In genomic region chr3:120364821-120365220, GRCh38 we compare ENCODE assay signal across 1 cellular context.
TF ChIP-seq lines count a peak whose summit lies in the region.

No MANE protein-coding gene starts in this region.

TF ChIP-seq in HepG2, 621 proteins besides CTCF, POLR2A, EP300 and RAD21:
- TF ChIP-seq, protein P1, sequence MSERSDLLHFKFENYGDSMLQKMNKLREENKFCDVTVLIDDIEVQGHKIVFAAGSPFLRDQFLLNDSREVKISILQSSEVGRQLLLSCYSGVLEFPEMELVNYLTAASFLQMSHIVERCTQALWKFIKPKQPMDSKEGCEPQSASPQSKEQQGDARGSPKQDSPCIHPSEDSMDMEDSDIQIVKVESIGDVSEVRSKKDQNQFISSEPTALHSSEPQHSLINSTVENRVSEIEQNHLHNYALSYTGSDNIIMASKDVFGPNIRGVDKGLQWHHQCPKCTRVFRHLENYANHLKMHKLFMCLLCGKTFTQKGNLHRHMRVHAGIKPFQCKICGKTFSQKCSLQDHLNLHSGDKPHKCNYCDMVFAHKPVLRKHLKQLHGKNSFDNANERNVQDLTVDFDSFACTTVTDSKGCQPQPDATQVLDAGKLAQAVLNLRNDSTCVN (CRISPR knock-in tag; IDR thresholded peaks at IDR 0.05; ENCODE audit: borderline replicate concordance) = no peak
- TF ChIP-seq, protein P2, sequence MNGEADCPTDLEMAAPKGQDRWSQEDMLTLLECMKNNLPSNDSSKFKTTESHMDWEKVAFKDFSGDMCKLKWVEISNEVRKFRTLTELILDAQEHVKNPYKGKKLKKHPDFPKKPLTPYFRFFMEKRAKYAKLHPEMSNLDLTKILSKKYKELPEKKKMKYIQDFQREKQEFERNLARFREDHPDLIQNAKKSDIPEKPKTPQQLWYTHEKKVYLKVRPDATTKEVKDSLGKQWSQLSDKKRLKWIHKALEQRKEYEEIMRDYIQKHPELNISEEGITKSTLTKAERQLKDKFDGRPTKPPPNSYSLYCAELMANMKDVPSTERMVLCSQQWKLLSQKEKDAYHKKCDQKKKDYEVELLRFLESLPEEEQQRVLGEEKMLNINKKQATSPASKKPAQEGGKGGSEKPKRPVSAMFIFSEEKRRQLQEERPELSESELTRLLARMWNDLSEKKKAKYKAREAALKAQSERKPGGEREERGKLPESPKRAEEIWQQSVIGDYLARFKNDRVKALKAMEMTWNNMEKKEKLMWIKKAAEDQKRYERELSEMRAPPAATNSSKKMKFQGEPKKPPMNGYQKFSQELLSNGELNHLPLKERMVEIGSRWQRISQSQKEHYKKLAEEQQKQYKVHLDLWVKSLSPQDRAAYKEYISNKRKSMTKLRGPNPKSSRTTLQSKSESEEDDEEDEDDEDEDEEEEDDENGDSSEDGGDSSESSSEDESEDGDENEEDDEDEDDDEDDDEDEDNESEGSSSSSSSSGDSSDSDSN (CRISPR knock-in tag; IDR thresholded peaks at IDR 0.05) = no peak
- no peak for TF ChIP-seq ZNF431 (CRISPR knock-in tag; IDR thresholded peaks at IDR 0.05; ENCODE audit: borderline replicate concordance, low read depth)
- TF ChIP-seq, protein P3, sequence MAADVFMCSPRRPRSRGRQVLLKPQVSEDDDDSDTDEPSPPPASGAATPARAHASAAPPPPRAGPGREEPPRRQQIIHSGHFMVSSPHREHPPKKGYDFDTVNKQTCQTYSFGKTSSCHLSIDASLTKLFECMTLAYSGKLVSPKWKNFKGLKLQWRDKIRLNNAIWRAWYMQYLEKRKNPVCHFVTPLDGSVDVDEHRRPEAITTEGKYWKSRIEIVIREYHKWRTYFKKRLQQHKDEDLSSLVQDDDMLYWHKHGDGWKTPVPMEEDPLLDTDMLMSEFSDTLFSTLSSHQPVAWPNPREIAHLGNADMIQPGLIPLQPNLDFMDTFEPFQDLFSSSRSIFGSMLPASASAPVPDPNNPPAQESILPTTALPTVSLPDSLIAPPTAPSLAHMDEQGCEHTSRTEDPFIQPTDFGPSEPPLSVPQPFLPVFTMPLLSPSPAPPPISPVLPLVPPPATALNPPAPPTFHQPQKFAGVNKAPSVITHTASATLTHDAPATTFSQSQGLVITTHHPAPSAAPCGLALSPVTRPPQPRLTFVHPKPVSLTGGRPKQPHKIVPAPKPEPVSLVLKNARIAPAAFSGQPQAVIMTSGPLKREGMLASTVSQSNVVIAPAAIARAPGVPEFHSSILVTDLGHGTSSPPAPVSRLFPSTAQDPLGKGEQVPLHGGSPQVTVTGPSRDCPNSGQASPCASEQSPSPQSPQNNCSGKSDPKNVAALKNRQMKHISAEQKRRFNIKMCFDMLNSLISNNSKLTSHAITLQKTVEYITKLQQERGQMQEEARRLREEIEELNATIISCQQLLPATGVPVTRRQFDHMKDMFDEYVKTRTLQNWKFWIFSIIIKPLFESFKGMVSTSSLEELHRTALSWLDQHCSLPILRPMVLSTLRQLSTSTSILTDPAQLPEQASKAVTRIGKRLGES (CRISPR knock-in tag; IDR thresholded peaks at IDR 0.05; ENCODE audit: borderline replicate concordance) = no peak
- no peak for TF ChIP-seq NCOA5 (CRISPR knock-in tag; IDR thresholded peaks at IDR 0.05)
- TF ChIP-seq KMT2A (CRISPR knock-in tag; IDR thresholded peaks at IDR 0.05) = no peak
- TF ChIP-seq, protein P4, sequence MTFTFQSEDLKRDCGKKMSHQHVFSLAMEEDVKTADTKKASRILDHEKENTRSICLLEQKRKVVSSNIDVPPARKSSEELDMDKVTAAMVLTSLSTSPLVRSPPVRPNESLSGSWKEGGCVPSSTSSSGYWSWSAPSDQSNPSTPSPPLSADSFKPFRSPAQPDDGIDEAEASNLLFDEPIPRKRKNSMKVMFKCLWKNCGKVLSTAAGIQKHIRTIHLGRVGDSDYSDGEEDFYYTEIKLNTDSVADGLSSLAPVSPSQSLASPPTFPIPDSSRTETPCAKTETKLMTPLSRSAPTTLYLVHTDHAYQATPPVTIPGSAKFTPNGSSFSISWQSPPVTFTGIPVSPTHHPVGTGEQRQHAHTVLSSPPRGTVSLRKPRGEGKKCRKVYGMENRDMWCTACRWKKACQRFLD (CRISPR knock-in tag; IDR thresholded peaks at IDR 0.05; ENCODE audit: borderline replicate concordance) = no peak
- TF ChIP-seq IRF9 (CRISPR knock-in tag; IDR thresholded peaks at IDR 0.05; ENCODE audit: borderline replicate concordance) = no peak
- no peak for TF ChIP-seq ZNF703 (CRISPR knock-in tag; IDR thresholded peaks at IDR 0.05; ENCODE audit: borderline replicate concordance)
- TF ChIP-seq, protein P5, sequence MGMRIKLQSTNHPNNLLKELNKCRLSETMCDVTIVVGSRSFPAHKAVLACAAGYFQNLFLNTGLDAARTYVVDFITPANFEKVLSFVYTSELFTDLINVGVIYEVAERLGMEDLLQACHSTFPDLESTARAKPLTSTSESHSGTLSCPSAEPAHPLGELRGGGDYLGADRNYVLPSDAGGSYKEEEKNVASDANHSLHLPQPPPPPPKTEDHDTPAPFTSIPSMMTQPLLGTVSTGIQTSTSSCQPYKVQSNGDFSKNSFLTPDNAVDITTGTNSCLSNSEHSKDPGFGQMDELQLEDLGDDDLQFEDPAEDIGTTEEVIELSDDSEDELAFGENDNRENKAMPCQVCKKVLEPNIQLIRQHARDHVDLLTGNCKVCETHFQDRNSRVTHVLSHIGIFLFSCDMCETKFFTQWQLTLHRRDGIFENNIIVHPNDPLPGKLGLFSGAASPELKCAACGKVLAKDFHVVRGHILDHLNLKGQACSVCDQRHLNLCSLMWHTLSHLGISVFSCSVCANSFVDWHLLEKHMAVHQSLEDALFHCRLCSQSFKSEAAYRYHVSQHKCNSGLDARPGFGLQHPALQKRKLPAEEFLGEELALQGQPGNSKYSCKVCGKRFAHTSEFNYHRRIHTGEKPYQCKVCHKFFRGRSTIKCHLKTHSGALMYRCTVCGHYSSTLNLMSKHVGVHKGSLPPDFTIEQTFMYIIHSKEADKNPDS (CRISPR knock-in tag; IDR thresholded peaks at IDR 0.05) = no peak
- no peak for TF ChIP-seq ZBTB38 (CRISPR knock-in tag; IDR thresholded peaks at IDR 0.05)
- no peak for TF ChIP-seq SNRNP70 (IDR thresholded peaks at IDR 0.05; ENCODE audit: low read depth, low read length)
- TF ChIP-seq TFDP2 (CRISPR knock-in tag; IDR thresholded peaks at IDR 0.05) = no peak
- no peak for TF ChIP-seq BCLAF1 (IDR thresholded peaks at IDR 0.05)
- no peak for TF ChIP-seq CEBPG (CRISPR knock-in tag; IDR thresholded peaks at IDR 0.05)
